In genomic region chr15:53974813-53975212, GRCh38 we compare ENCODE assay signal across 20 cellular contexts. TPM values are rescaled to one million over a fixed set of nuclear protein-coding genes. Genes with fewer than 3 reads are reported as not detected.
"Had no signal": no experiment of that assay in that cellular context is flagged by ENCODE, and none has a peak within 500 bp of the region (broad histone marks: within the 10 kb centered on the region; RNA-seq: fewer than 3 reads in every experiment).

No MANE protein-coding gene starts in this region.

- H3K36me3 ChIP-seq: lower lobe of right lung, neutrophil, right atrium auricular region, stomach, thoracic aorta, uterus had no signal

- H3K4me1 ChIP-seq: right atrium auricular region, uterus had no signal

- H3K9me3 ChIP-seq: lower lobe of right lung, neutrophil, right atrium auricular region, stomach, thoracic aorta, uterus had no signal

- DNase-seq: activated CD4-positive, alpha-beta T cell treated with anti-CD3 and anti-CD28 coated beads for 1 hour; activated CD4-positive, alpha-beta T cell treated with anti-CD3 and anti-CD28 coated beads, Interleukin-2, amount 50 U/mL, for 48 hours; activated gamma-delta T cell treated with Interleukin-2 at 50 U/mL for 16 hours; activated naive CD8-positive, alpha-beta T cell treated with anti-CD3 and anti-CD28 coated beads, Interleukin-2, amount 10 ng/mL, durations not matched to agents 7 days and 5 days; activated T-cell treated with anti-CD3 and anti-CD28 coated beads, Interleukin-2, amount 50 U/mL, for 48 hours; anterior cingulate cortex; endodermal cell; erythroblast; immature natural killer cell; left cardiac atrium; lower lobe of right lung; naive thymus-derived CD4-positive, alpha-beta T cell; posterior cingulate gyrus; stomach; uterus had no signal

- H3K27ac ChIP-seq: lower lobe of right lung, neutrophil, right atrium auricular region, skin epidermis, stomach, thoracic aorta, uterus had no signal

- ATAC-seq: left cardiac atrium; lower lobe of right lung; naive thymus-derived CD4-positive, alpha-beta T cell had no signal

- H3K4me3 ChIP-seq: lower lobe of right lung, right atrium auricular region, skin epidermis, stomach, thoracic aorta, uterus had no signal

RNA-seq across cellular contexts. Expression of gene UNC13C, which starts 3.4 kb away (rescaled TPM):
- total RNA-seq: activated naive CD8-positive, alpha-beta T cell treated with anti-CD3 and anti-CD28 coated beads, Interleukin-2, amount 10 ng/mL, durations not matched to agents 7 days and 5 days; dermis microvascular lymphatic vessel endothelial cell; naive thymus-derived CD4-positive, alpha-beta T cell had no signal
